9 cellular contexts compared by ENCODE assay signal in genomic region chr6:26473429-26473757, GRCh38. TPM values are rescaled to one million over a fixed set of nuclear protein-coding genes. Genes with fewer than 3 reads are reported as not detected.
DNase-seq lines count a peak whose midpoint lies in the region; ATAC-seq, FAIRE-seq and TF ChIP-seq lines count a peak whose summit lies in the region.
"Had no signal": no experiment of that assay in that cellular context is flagged by ENCODE, and none has a peak within 500 bp of the region (broad histone marks: within the 10 kb centered on the region; RNA-seq: fewer than 3 reads in every experiment).

No MANE protein-coding gene starts in this region.

- CTCF ChIA-PET in activated naive CD4-positive, alpha-beta T cell treated with anti-CD3 and anti-CD28 coated beads for 36 hours (lab: Charles Lee): interaction anchor here (0.6 kb wide), 1 partner anchor 99 kb away, joined by 4 read pairs; no protein-coding TSS in a partner anchor

- TF ChIP-seq EP300 in transverse colon (IDR thresholded peaks at IDR 0.05; ENCODE audit: low read depth): no peak

- H3K27ac ChIP-seq in adrenal gland (peak overlapping the region; percentile 65 to 93 (median 88)), right lobe of liver (peak overlapping the region; percentile 86 to 93 (median 89)), transverse colon (peak overlapping the region; percentile 93 to 96 (median 94))

- WGBS in adrenal gland, 4 donors: 60 to 77% (median 64%) methylated on average over 1 of the region's 1 CpG
- 60% methylated on average over 1 of the region's 1 CpG for WGBS in right lobe of liver (ENCODE audit: insufficient coverage, low coverage, low lambda C conversion rate, missing lambda C conversion rate)
- 72 to 74% methylated on average over 1 of the region's 1 CpG for WGBS in transverse colon (ENCODE audit: low coverage in 1 of 2), 2 donors

- H3K27me3 ChIP-seq in adrenal gland (no peaks in the 10 kb centered on the region), right lobe of liver (no peaks in the 10 kb centered on the region), transverse colon (no peaks in the 10 kb centered on the region)

- H3K9me3 ChIP-seq in adrenal gland (replicated peaks in 1 of 3) (no peaks in the 10 kb centered on the region), right lobe of liver (no peaks in the 10 kb centered on the region), transverse colon (no peaks in the 10 kb centered on the region)

- H3K4me1 Mint-ChIP-seq in activated naive CD4-positive, alpha-beta T cell treated with anti-CD3 and anti-CD28 coated beads for 36 hours (ENCODE audit: low read depth): peaks cover 42% of the 10 kb centered on the region

- FAIRE-seq in HTR-8/SVneo (lab: Jason Lieb, UNC): no peak

- no peak for TF ChIP-seq CTCF in adrenal gland (IDR thresholded peaks at IDR 0.05)
- no peak for TF ChIP-seq CTCF in right lobe of liver (IDR thresholded peaks at IDR 0.05)
- no peak for TF ChIP-seq CTCF in transverse colon (IDR thresholded peaks at IDR 0.05)

- peak overlapping the region; percentile 98 for H3K4me3 Mint-ChIP-seq in activated naive CD4-positive, alpha-beta T cell treated with anti-CD3 and anti-CD28 coated beads for 36 hours

- intact Hi-C loops in activated naive CD4-positive, alpha-beta T cell treated with anti-CD3 and anti-CD28 coated beads for 36 hours (cut with micrococcal nuclease): loop anchor here (1.0 to 10.0 kb wide), 4 partner anchors 16 to 299 kb away; partner anchors contain the start of genes BTN2A1, BTN3A2 and BTN3A3
- intact Hi-C loops in adrenal gland (cut with DNase I): no loop called here
- intact Hi-C loops in right lobe of liver (cut with DNase I): no loop called here
- intact Hi-C loops in transverse colon (cut with DNase I; ENCODE audit: low total_unique reads): no loop called here

- no peak for ATAC-seq in right lobe of liver

- H3K36me3 Mint-ChIP-seq in activated naive CD4-positive, alpha-beta T cell treated with anti-CD3 and anti-CD28 coated beads for 36 hours (ENCODE audit: low read depth): peaks cover 33% of the 10 kb centered on the region

- no peak for DNase-seq in activated naive CD4-positive, alpha-beta T cell treated with anti-CD3 and anti-CD28 coated beads for 36 hours
- DNase-seq in activated naive CD4-positive, alpha-beta T cell treated with anti-CD3 and anti-CD28 coated beads, Interleukin-2, amount 50 U/mL, for 16 hours: no peak
- no peak for DNase-seq in adrenal gland
- DNase-seq in right lobe of liver: no peak
- no peak for DNase-seq in transverse colon
- no peak for DNase-seq in NCI-H1694 (lab: John Stamatoyannopoulos, UW)
- DNase-seq in NCI-H1048 (lab: John Stamatoyannopoulos, UW): no peak
- no peak for DNase-seq in HTR-8/SVneo (ENCODE audit: insufficient read length, low spot score)

- H3K27me3 Mint-ChIP-seq in activated naive CD4-positive, alpha-beta T cell treated with anti-CD3 and anti-CD28 coated beads for 36 hours (ENCODE audit: low read depth): no peaks in the 10 kb centered on the region

- peaks cover 0 to 13% of the 10 kb centered on the region in 2 donors for H3K36me3 ChIP-seq in adrenal gland (replicated peaks in 1 of 2)
- peaks cover 0 to 5% (median 0%) of the 10 kb centered on the region in 4 donors for H3K36me3 ChIP-seq in right lobe of liver
- peaks cover 0 to 12% (median 3%) of the 10 kb centered on the region in 4 donors for H3K36me3 ChIP-seq in transverse colon

- no peak for TF ChIP-seq POLR2A in adrenal gland (IDR thresholded peaks at IDR 0.05)
- no peak for TF ChIP-seq POLR2A in right lobe of liver (IDR thresholded peaks at IDR 0.05)
- no peak for TF ChIP-seq POLR2A in transverse colon (IDR thresholded peaks at IDR 0.05)

- H3K4me3 ChIP-seq in adrenal gland: peak overlapping the region in 2 of 4 donors; percentile 17 to 59
- peak overlapping the region in 2 of 3 donors; percentile 36 to 54 for H3K4me3 ChIP-seq in right lobe of liver
- peak overlapping the region in 3 of 4 donors; percentile 30 to 49 (median 33) for H3K4me3 ChIP-seq in transverse colon

- H3K4me1 ChIP-seq in adrenal gland (replicated peaks in 1 of 2) (peaks cover 11 to 18% of the 10 kb centered on the region in 2 donors), right lobe of liver (peaks cover 0 to 10% (median 0%) of the 10 kb centered on the region in 4 donors), transverse colon (peaks cover 5 to 33% (median 15%) of the 10 kb centered on the region in 4 donors)

- H3K27ac Mint-ChIP-seq in activated naive CD4-positive, alpha-beta T cell treated with anti-CD3 and anti-CD28 coated beads for 36 hours: peak overlapping the region; percentile 100

- H3K9me3 Mint-ChIP-seq in activated naive CD4-positive, alpha-beta T cell treated with anti-CD3 and anti-CD28 coated beads for 36 hours: peaks cover 14% of the 10 kb centered on the region

- in situ Hi-C loops in transverse colon (cut with MboI; ENCODE audit: low pct_ligation_motif_present in 1 of 4, low pct_unique_long_range_greater_than_20kb in 1 of 4, low sequenced_read_pairs in 3 of 4): loop anchor here in 1 of 4 donors (25.0 kb wide), 1 partner anchor 111 kb away; the partner anchor contains the start of gene BTN3A2

RNA-seq across cellular contexts. Expression of gene BTN2A1, which starts 15.6 kb away (rescaled TPM):
- total RNA-seq in activated naive CD4-positive, alpha-beta T cell treated with anti-CD3 and anti-CD28 coated beads for 36 hours: 10 to 100 TPM; 16.0 TPM
- total RNA-seq in adrenal gland: 10 to 100 TPM; 11.4 to 52.0 (median 22.5) TPM
- 10 to 100 TPM; 18.4 to 38.5 (median 19.0) TPM for polyA plus RNA-seq in adrenal gland
- total RNA-seq in right lobe of liver: 1 to 10 TPM; 3.6 to 8.3 (median 5.2) TPM
- 10 to 100 TPM; 15.3 to 35.8 (median 20.7) TPM for total RNA-seq in transverse colon

RNA-seq across cellular contexts. Expression of gene BTN1A1, which starts 26.7 kb away (rescaled TPM):
- total RNA-seq in activated naive CD4-positive, alpha-beta T cell treated with anti-CD3 and anti-CD28 coated beads for 36 hours: under 1 TPM; 0.07 to 0.10 TPM
- total RNA-seq in adrenal gland (not detected), right lobe of liver (not detected), transverse colon (under 1 TPM in 1 of 4 donors, not detected in 3; 0.32 TPM)
- not detected for polyA plus RNA-seq in adrenal gland
- total RNA-seq: lower leg skin had no signal

RNA-seq across cellular contexts. Expression of gene BTN3A3, which starts 33.1 kb away (rescaled TPM):
- 10 to 100 TPM; 40.4 to 40.8 TPM for total RNA-seq in activated naive CD4-positive, alpha-beta T cell treated with anti-CD3 and anti-CD28 coated beads for 36 hours
- total RNA-seq in adrenal gland (10 to 100 TPM; 29.8 to 52.9 (median 38.7) TPM), right lobe of liver (10 to 100 TPM in 3 of 6 experiments, 1 to 10 TPM in 3; 5.2 to 13.8 (median 9.1) TPM), transverse colon (10 to 100 TPM in 2 of 4 donors, 1 to 10 TPM in 2; 8.0 to 38.6 (median 9.5) TPM)
- polyA plus RNA-seq in adrenal gland: 10 to 100 TPM; 11.5 to 32.7 (median 15.9) TPM
